8 cellular contexts compared by ENCODE assay signal in the genomic region with DNA sequence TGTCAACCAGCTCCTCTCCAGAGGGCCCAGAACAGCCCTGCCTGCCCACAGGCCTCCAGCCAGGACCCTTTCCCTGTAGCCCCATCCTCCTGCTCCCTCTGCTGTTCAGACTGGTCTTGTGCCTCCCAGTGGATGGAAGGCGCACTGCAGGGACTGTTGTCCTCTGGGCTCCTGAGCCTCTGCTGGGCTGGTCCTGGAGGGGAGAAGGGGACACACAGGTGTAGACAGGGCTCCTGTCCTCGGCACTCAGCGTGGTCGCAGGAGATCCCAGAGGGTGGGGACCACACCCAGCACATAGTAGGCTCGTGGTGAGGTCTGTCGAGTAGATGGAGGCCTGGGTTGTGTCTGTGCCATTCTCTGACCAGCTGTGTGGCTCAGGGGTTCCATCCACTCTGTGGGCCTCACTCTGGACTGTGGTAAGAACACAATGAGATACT. TPM values are rescaled to one million over a fixed set of nuclear protein-coding genes. Genes with fewer than 3 reads are reported as not detected.
DNase-seq lines count a peak whose midpoint lies in the region; ATAC-seq, FAIRE-seq and TF ChIP-seq lines count a peak whose summit lies in the region.

No MANE protein-coding gene starts in this region.

- H3K4me1 ChIP-seq in HepG2 (ENCODE audit: insufficient read depth, low read length): peaks cover 34% of the 10 kb centered on the region

- H3K27me3 ChIP-seq in HepG2 (ENCODE audit: control insufficient read depth in 1 of 2, insufficient read depth in 2 of 2, low read length in 2 of 2): no peaks in the 10 kb centered on the region

- TF ChIP-seq POLR2A in HepG2 (IDR thresholded peaks at IDR 0.05; ENCODE audit: insufficient read depth in 1 of 2, low read depth in 2 of 2, low read length in 2 of 2): no peak

- no peaks in the 10 kb centered on the region for H3K36me3 ChIP-seq in HepG2 (replicated peaks in 1 of 2; ENCODE audit: control insufficient read depth in 1 of 2, insufficient read depth in 2 of 2, low read length in 2 of 2)

- peak overlapping the region; percentile 86 for H3K4me2 ChIP-seq in HepG2 (ENCODE audit: low read depth, low read length)

- CTCF ChIA-PET in HepG2 (lab: Yijun Ruan, JAX; ENCODE audit: low intra/inter-chr PET ratio, low total read pairs): interaction anchor here (1.0 to 4.1 kb wide), 6 partner anchors 12 to 47 kb away, joined by 3 to 72 read pairs (median 6); partner anchors contain the start of gene ITPR3

- H3K27me3 Mint-ChIP-seq in central memory CD8-positive, alpha-beta T cell: no peaks in the 10 kb centered on the region

- ATAC-seq in central memory CD8-positive, alpha-beta T cell (replicated peaks; ENCODE audit: extremely low read depth, poor library complexity, severe bottlenecking): peak; percentile 48
- ATAC-seq in HepG2: peak; percentile 88

- DNase-seq in Caki2 (ENCODE audit: low read depth) (peak; percentile 50), HUDEP-2 (lab: John Stamatoyannopoulos, UW; ENCODE audit: unreplicated experiment in 76 of 76) (peak in 54 of 76 experiments; percentile 16 to 75 (median 48)), UCSD-AML1 (lab: John Stamatoyannopoulos, UW; ENCODE audit: unreplicated experiment) (peak; percentile 63), HepG2 (ENCODE audit: low spot score) (peak; percentile 75), NCI-H187 (lab: John Stamatoyannopoulos, UW) (no peak), cortex of kidney (lab: John Stamatoyannopoulos, UW) (no peak)
- peak; percentile 34 to 39 for DNase-seq in central memory CD8-positive, alpha-beta T cell (ENCODE audit: low spot score in 2 of 2)
- DNase-seq in stimulated activated CD8-positive, alpha-beta memory T cell treated with anti-CD3 and anti-CD28 coated beads, Interleukin-4, amount 100 ng/mL, for 48 hours: peak; percentile 77

- peaks cover 65% of the 10 kb centered on the region for H3K4me1 Mint-ChIP-seq in central memory CD8-positive, alpha-beta T cell

- H3K9me3 Mint-ChIP-seq in central memory CD8-positive, alpha-beta T cell: no peaks in the 10 kb centered on the region

- peak; percentile 90 for FAIRE-seq in HepG2 (lab: Jason Lieb, UNC)

- intact Hi-C loops in HepG2 (cut with micrococcal nuclease; ENCODE audit: unreplicated experiment): loop anchor here (1.0 to 10.0 kb wide), 3 partner anchors 22 to 72 kb away; no protein-coding TSS in a partner anchor

- WGBS in HepG2 (ENCODE audit: low lambda C conversion rate): 56% methylated on average over 6 of the region's 6 CpGs

- H3K79me2 ChIP-seq in HepG2 (ENCODE audit: insufficient read depth, low read length): no peaks in the 10 kb centered on the region

- POLR2A ChIA-PET in HepG2 (lab: Yijun Ruan, JAX): interaction anchor here (0.8 to 4.0 kb wide), 3 partner anchors 9 to 42 kb away, joined by 3 to 23 read pairs (median 6); partner anchors contain the start of gene ITPR3

- H3K9ac ChIP-seq in HepG2 (ENCODE audit: insufficient read depth, low read depth, low read length): no peak overlapping the region

- in situ Hi-C loops in Caki2 (cut with HindIII; ENCODE audit: low pct_unique_long_range_greater_than_20kb, low sequenced_read_pairs) (no loop called here), HepG2 (cut with HindIII; ENCODE audit: extremely low pct_ligation_motif_present, low pct_unique_long_range_greater_than_20kb) (no loop called here)

- peak overlapping the region; percentile 73 for H3K27ac Mint-ChIP-seq in central memory CD8-positive, alpha-beta T cell (ENCODE audit: low read depth)

- no peak overlapping the region for H2AFZ ChIP-seq in HepG2 (ENCODE audit: low read length)

- H3K4me3 Mint-ChIP-seq in central memory CD8-positive, alpha-beta T cell: peak overlapping the region; percentile 92

- peak; percentile 96 for TF ChIP-seq CTCF in HepG2 (CRISPR knock-in tag; IDR thresholded peaks at IDR 0.05)

- H3K27ac ChIP-seq in HepG2 (ENCODE audit: extremely low read length, insufficient read depth, low read length): no peak overlapping the region

- H3K9me3 ChIP-seq in HepG2 (ENCODE audit: low read length): no peaks in the 10 kb centered on the region

- peak overlapping the region in 1 of 3 experiments; percentile 73; a peak in 2 of 6 replicates for H3K4me3 ChIP-seq in HepG2 (replicated peaks in 1 of 3; ENCODE audit: insufficient read depth in 1 of 3, low read depth in 2 of 3, low read length in 3 of 3)

- TF ChIP-seq RAD21 in HepG2 (CRISPR knock-in tag; IDR thresholded peaks at IDR 0.05): peak; percentile 93

- peaks cover 12% of the 10 kb centered on the region; the same call in 1 of the 2 replicates for H4K20me1 ChIP-seq in HepG2 (ENCODE audit: insufficient read depth, low read length)

- no TSS peak for BruUV-seq in HepG2 (replicated peaks; lab: Mats Ljungman, UMichigan)

- peaks cover 18% of the 10 kb centered on the region for H3K36me3 Mint-ChIP-seq in central memory CD8-positive, alpha-beta T cell (ENCODE audit: insufficient read depth)

- TF ChIP-seq EP300 in HepG2 (IDR thresholded peaks at IDR 0.05; ENCODE audit: low read depth in 2 of 2, low read length in 2 of 2) (no peak), HepG2 (CRISPR knock-in tag; IDR thresholded peaks at IDR 0.05; ENCODE audit: borderline replicate concordance) (no peak)

TF ChIP-seq in HepG2, 621 proteins besides CTCF, POLR2A, EP300 and RAD21 (continues in another document):
- peak; percentile 36; the same call in 1 of the 2 replicates for TF ChIP-seq FOXO1 (CRISPR knock-in tag; IDR thresholded peaks at IDR 0.05)

RNA-seq across cellular contexts. Expression of gene ITPR3, which starts 11.5 kb away (rescaled TPM):
- total RNA-seq in Caki2 (2014; rRNA removed; shearing (Covaris generic); ENCODE audit: low replicate concordance): 59.3 and 60.1 TPM in 2 replicates
- total RNA-seq in HepG2 (2016; rRNA removed; fragmentation: Illumina TruSeq; extraction: Trizol): 3.4 and 3.8 TPM in 2 replicates
- 0.30 and 0.44 TPM in 2 replicates for total RNA-seq in HepG2 (2016; cell fraction: cytosol; rRNA removed; fragmentation: Illumina TruSeq; extraction: Trizol; ENCODE audit: low read depth)
- 2.6 and 4.1 TPM in 2 replicates for total RNA-seq in HepG2 (2016; cell fraction: insoluble cytoplasmic fraction; rRNA removed; fragmentation: Illumina TruSeq; extraction: Trizol)
- 1.5 and 1.7 TPM in 2 replicates for total RNA-seq in HepG2 (2016; cell fraction: membrane; rRNA removed; fragmentation: Illumina TruSeq; extraction: Trizol)
- total RNA-seq in HepG2 (2016; cell fraction: nucleus; rRNA removed; fragmentation: Illumina TruSeq; extraction: Trizol): 5.0 and 5.8 TPM in 2 replicates
- 21.4 and 27.4 TPM in 2 replicates for polyA plus RNA-seq in HepG2 (2011; rRNA removed)
- polyA plus RNA-seq in HepG2 (2011; cell fraction: cytosol; rRNA removed): 11.6 and 15.9 TPM in 2 replicates
- 175 and 242 TPM in 2 replicates for polyA plus RNA-seq in HepG2 (2011; cell fraction: nucleus; rRNA removed)
- 10.0 and 18.8 TPM in 2 replicates for polyA plus RNA-seq in HepG2 (2012)
- 0.20 and 0.24 TPM in 2 replicates for polyA plus RNA-seq in HepG2 (2016; cell fraction: cytosol; fragmentation: Illumina TruSeq; extraction: Trizol; ENCODE audit: low read depth)
- polyA plus RNA-seq in HepG2 (2016; cell fraction: insoluble cytoplasmic fraction; fragmentation: Illumina TruSeq; extraction: Trizol; ENCODE audit: low read depth): 1.6 and 2.3 TPM in 2 replicates
- 0.54 and 0.78 TPM in 2 replicates for polyA plus RNA-seq in HepG2 (2016; cell fraction: membrane; fragmentation: Illumina TruSeq; extraction: Trizol; ENCODE audit: low read depth)
- polyA plus RNA-seq in HepG2 (2016; cell fraction: nucleus; fragmentation: Illumina TruSeq; extraction: Trizol; ENCODE audit: insufficient read depth, low read depth): 11.8 and 13.7 TPM in 2 replicates
- 47.0 and 79.8 TPM in 2 replicates for polyA minus RNA-seq in HepG2 (2011; rRNA and poly(A)+ RNA removed; ENCODE audit: low replicate concordance)
- polyA minus RNA-seq in HepG2 (2011; cell fraction: cytosol; rRNA and poly(A)+ RNA removed): 20.4 and 20.8 TPM in 2 replicates
- 36.2 and 39.1 TPM in 2 replicates for polyA minus RNA-seq in HepG2 (2011; cell fraction: nucleus; rRNA and poly(A)+ RNA removed)

RNA-seq across cellular contexts. Expression of gene BAK1, which starts 52.5 kb away (rescaled TPM):
- total RNA-seq in Caki2 (2014; rRNA removed; shearing (Covaris generic); ENCODE audit: low replicate concordance): 101 and 103 TPM in 2 replicates
- 23.8 and 25.9 TPM in 2 replicates for total RNA-seq in HepG2 (2016; rRNA removed; fragmentation: Illumina TruSeq; extraction: Trizol)
- 16.2 and 22.7 TPM in 2 replicates for total RNA-seq in HepG2 (2016; cell fraction: cytosol; rRNA removed; fragmentation: Illumina TruSeq; extraction: Trizol; ENCODE audit: low read depth)
- 24.2 and 26.8 TPM in 2 replicates for total RNA-seq in HepG2 (2016; cell fraction: insoluble cytoplasmic fraction; rRNA removed; fragmentation: Illumina TruSeq; extraction: Trizol)
- total RNA-seq in HepG2 (2016; cell fraction: membrane; rRNA removed; fragmentation: Illumina TruSeq; extraction: Trizol): 40.6 and 46.1 TPM in 2 replicates
- 11.2 and 14.0 TPM in 2 replicates for total RNA-seq in HepG2 (2016; cell fraction: nucleus; rRNA removed; fragmentation: Illumina TruSeq; extraction: Trizol)
- 15.0 and 22.2 TPM in 2 replicates for polyA plus RNA-seq in HepG2 (2011; rRNA removed)
- 19.9 and 23.5 TPM in 2 replicates for polyA plus RNA-seq in HepG2 (2011; cell fraction: cytosol; rRNA removed)
- polyA plus RNA-seq in HepG2 (2011; cell fraction: nucleus; rRNA removed): 13.5 and 15.1 TPM in 2 replicates
- polyA plus RNA-seq in HepG2 (2012): 10.2 and 16.3 TPM in 2 replicates
- polyA plus RNA-seq in HepG2 (2016; cell fraction: cytosol; fragmentation: Illumina TruSeq; extraction: Trizol; ENCODE audit: low read depth): 21.1 and 27.3 TPM in 2 replicates
- 25.7 and 28.6 TPM in 2 replicates for polyA plus RNA-seq in HepG2 (2016; cell fraction: insoluble cytoplasmic fraction; fragmentation: Illumina TruSeq; extraction: Trizol; ENCODE audit: low read depth)
- polyA plus RNA-seq in HepG2 (2016; cell fraction: membrane; fragmentation: Illumina TruSeq; extraction: Trizol; ENCODE audit: low read depth): 36.0 and 39.7 TPM in 2 replicates
- 24.6 and 25.1 TPM in 2 replicates for polyA plus RNA-seq in HepG2 (2016; cell fraction: nucleus; fragmentation: Illumina TruSeq; extraction: Trizol; ENCODE audit: insufficient read depth, low read depth)
- polyA minus RNA-seq in HepG2 (2011; rRNA and poly(A)+ RNA removed; ENCODE audit: low replicate concordance): 38.8 and 50.3 TPM in 2 replicates
- polyA minus RNA-seq in HepG2 (2011; cell fraction: cytosol; rRNA and poly(A)+ RNA removed): 14.0 and 16.7 TPM in 2 replicates
- 7.6 and 8.2 TPM in 2 replicates for polyA minus RNA-seq in HepG2 (2011; cell fraction: nucleus; rRNA and poly(A)+ RNA removed)

Comparison
In these comparisons a context has a peak if more than half of its experiments do, and no peak if none do; other contexts are left out.
1. DNase-seq: peak in Caki2 (single experiment), HUDEP-2 (54 of 76), UCSD-AML1 (single experiment), central memory CD8-positive, alpha-beta T cell (2 of 2), HepG2 (single experiment) and stimulated activated CD8-positive, alpha-beta memory T cell treated with anti-CD3 and anti-CD28 coated beads, Interleukin-4, amount 100 ng/mL, for 48 hours (single experiment); none in NCI-H187 (0 of 2) and cortex of kidney (single experiment).